1 cellular context compared by ENCODE assay signal in genomic region chr3:196288141-196288460, GRCh38.
TF ChIP-seq lines count a peak whose summit lies in the region.

No MANE protein-coding gene starts in this region.

TF ChIP-seq in endothelial cell of umbilical vein, 7 proteins besides CTCF, POLR2A, EP300 and RAD21 (continued from another document):
- TF ChIP-seq EZH2 (IDR thresholded peaks at IDR 0.05; ENCODE audit: borderline replicate concordance, low read depth, low read length, severe bottlenecking) (no peak), MYC (IDR thresholded peaks at IDR 0.05; ENCODE audit: low read depth, low read length) (no peak), MAX (IDR thresholded peaks at IDR 0.05; ENCODE audit: insufficient read depth, insufficient read length) (no peak), JUN (IDR thresholded peaks at IDR 0.05; ENCODE audit: borderline replicate concordance, insufficient read depth, insufficient read length, low read depth) (no peak), POLR2AphosphoS5 (IDR thresholded peaks at IDR 0.05; ENCODE audit: insufficient read depth, low read depth, low read length) (no peak)
